ENCODE assay signal across 1 cellular context in genomic region chr11:3971756-3972404, GRCh38.
TF ChIP-seq lines count a peak whose summit lies in the region.

No MANE protein-coding gene starts in this region.

TF ChIP-seq in SK-N-SH treated with all-trans-retinoic acid at 6 μM for 48 hours, 23 proteins besides CTCF, POLR2A, EP300 and RAD21 (continued from another document):
- no peak for TF ChIP-seq TSHZ2 (CRISPR knock-in tag; IDR thresholded peaks at IDR 0.05)
- TF ChIP-seq TOX (CRISPR knock-in tag; IDR thresholded peaks at IDR 0.05; ENCODE audit: borderline replicate concordance): no peak
- no peak for TF ChIP-seq RARB (CRISPR knock-in tag; IDR thresholded peaks at IDR 0.05)
- no peak for TF ChIP-seq ZNF70 (CRISPR knock-in tag; IDR thresholded peaks at IDR 0.05)
- TF ChIP-seq ZNF8 (CRISPR knock-in tag; IDR thresholded peaks at IDR 0.05): no peak
- TF ChIP-seq ESRRG (CRISPR knock-in tag; IDR thresholded peaks at IDR 0.05): no peak
- TF ChIP-seq POU6F1 (CRISPR knock-in tag; IDR thresholded peaks at IDR 0.05; ENCODE audit: borderline replicate concordance, low read depth): no peak
- no peak for TF ChIP-seq ZFP3 (CRISPR knock-in tag; IDR thresholded peaks at IDR 0.05)
- no peak for TF ChIP-seq CSRNP3 (CRISPR knock-in tag; IDR thresholded peaks at IDR 0.05)
- TF ChIP-seq ISL1 (CRISPR knock-in tag; IDR thresholded peaks at IDR 0.05): no peak
- TF ChIP-seq CSDC2 (CRISPR knock-in tag; IDR thresholded peaks at IDR 0.05): no peak
- no peak for TF ChIP-seq GLIS3 (CRISPR knock-in tag; IDR thresholded peaks at IDR 0.05)
- no peak for TF ChIP-seq ARNTL (CRISPR knock-in tag; IDR thresholded peaks at IDR 0.05; ENCODE audit: borderline replicate concordance, low read depth)
- no peak for TF ChIP-seq ZC3H10 (CRISPR knock-in tag; IDR thresholded peaks at IDR 0.05)
